In the genomic region with DNA sequence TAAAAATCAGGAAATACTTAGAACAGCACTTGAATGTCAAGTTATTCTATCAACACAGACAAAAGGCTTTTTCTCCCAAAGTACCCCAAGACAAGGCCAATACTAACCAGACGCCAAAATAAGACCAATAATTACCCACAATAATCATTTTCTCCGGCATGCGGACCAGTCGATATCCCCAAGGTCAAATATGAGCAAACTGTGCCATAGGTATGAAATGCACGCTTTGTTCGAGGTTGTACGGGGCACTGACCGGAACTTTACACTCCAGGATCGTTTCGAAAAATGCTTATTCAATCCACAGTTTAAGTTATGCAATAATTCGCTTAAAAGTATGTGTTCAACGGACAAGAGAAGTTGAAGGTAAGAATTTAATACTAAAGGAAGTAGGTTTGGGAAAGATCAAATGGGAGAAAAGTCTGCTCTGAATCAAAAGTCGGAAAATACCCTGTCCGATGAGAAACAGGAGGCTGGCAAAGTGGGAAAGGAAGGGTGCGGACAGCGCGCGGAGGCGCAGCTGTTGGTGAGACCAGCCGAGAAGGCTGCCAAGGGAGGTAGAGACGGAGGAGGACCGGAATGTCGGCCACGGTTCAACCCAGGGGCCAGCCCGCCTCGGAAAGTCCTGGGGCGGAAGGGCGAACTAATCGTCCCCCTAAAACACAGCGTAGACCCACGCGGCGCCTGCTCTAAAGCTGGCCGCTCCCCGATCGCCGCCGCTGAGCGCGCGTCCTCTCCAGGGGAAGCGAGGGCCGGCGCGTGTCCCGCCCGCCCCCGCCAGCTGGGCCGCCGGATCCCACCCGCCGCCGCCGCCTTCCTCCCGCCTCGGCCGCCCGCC, we compare ENCODE assay signal across 8 cellular contexts. TPM values are rescaled to one million over a fixed set of nuclear protein-coding genes. Genes with fewer than 3 reads are reported as not detected.
DNase-seq lines count a peak whose midpoint lies in the region; ATAC-seq, FAIRE-seq and TF ChIP-seq lines count a peak whose summit lies in the region.

No MANE protein-coding gene starts in this region.

- no peaks in the 10 kb centered on the region for H3K27me3 Mint-ChIP-seq in natural killer cell treated with Interleukin-12 subunit alpha and Interleukin-12 subunit beta and Interleukin-15 and Interleukin-18, amount 100 ng/mL, for 72 hours

- TF ChIP-seq POLR2A in GM12892 (IDR thresholded peaks at IDR 0.05; ENCODE audit: low read depth, low read length), result no peak; the same call in 1 of the 2 replicates

- peaks cover 32 to 36% of the 10 kb centered on the region in 2 donors for H3K4me1 Mint-ChIP-seq in natural killer cell treated with Interleukin-12 subunit alpha and Interleukin-12 subunit beta and Interleukin-15 and Interleukin-18, amount 100 ng/mL, for 72 hours (ENCODE audit: low read depth in 2 of 2)

- DNase-seq in AG09319 (ENCODE audit: extremely low read depth, low read depth) (peak; percentile 28), GM12892 (ENCODE audit: insufficient read length) (peak; percentile 46), NCI-H1092 treated with DMSO at 0.1 percent for 48 hours (lab: John Stamatoyannopoulos, UW) (peak; percentile 69), fibroblast of pulmonary artery (ENCODE audit: low read depth) (peak; percentile 71)
- DNase-seq in natural killer cell treated with Interleukin-12 subunit alpha and Interleukin-12 subunit beta and Interleukin-15 and Interleukin-18, amount 100 ng/mL, for 72 hours (ENCODE audit: low spot score), result peak; percentile 80
- no peak for DNase-seq in activated effector memory CD4-positive, alpha-beta T cell treated with anti-CD3 and anti-CD28 coated beads, Interleukin-2, amount 50 U/mL, for 16 hours

- peak overlapping the region; percentile 93 to 96 for H3K27ac Mint-ChIP-seq in natural killer cell treated with Interleukin-12 subunit alpha and Interleukin-12 subunit beta and Interleukin-15 and Interleukin-18, amount 100 ng/mL, for 72 hours

- peak; percentile 70 for FAIRE-seq in GM12892 (lab: Jason Lieb, UNC)

- H3K4me3 ChIP-seq in fibroblast of pulmonary artery (replicated peaks; ENCODE audit: low read depth, low read length), result peak overlapping the region; percentile 67

- no peaks in the 10 kb centered on the region for H3K9me3 Mint-ChIP-seq in natural killer cell treated with Interleukin-12 subunit alpha and Interleukin-12 subunit beta and Interleukin-15 and Interleukin-18, amount 100 ng/mL, for 72 hours

- H3K27ac ChIP-seq in VCaP, result peak overlapping the region; percentile 88

- ATAC-seq in HG02763 (IDR thresholded peaks at IDR 0.05; ENCODE audit: unreplicated experiment), result peak; percentile 32
- ATAC-seq in natural killer cell treated with Interleukin-12 subunit alpha and Interleukin-12 subunit beta and Interleukin-15 and Interleukin-18, amount 100 ng/mL, for 72 hours, result peak; percentile 70 to 77

- H3K36me3 Mint-ChIP-seq in natural killer cell treated with Interleukin-12 subunit alpha and Interleukin-12 subunit beta and Interleukin-15 and Interleukin-18, amount 100 ng/mL, for 72 hours, result peaks cover 13% of the 10 kb centered on the region

- TF ChIP-seq CTCF in AG09319 (IDR thresholded peaks at IDR 0.05; ENCODE audit: low read depth, low read length), result no peak
- no peak for TF ChIP-seq CTCF in VCaP (conservative IDR thresholded peaks at IDR 0.05)
- TF ChIP-seq CTCF in fibroblast of pulmonary artery (IDR thresholded peaks at IDR 0.05; ENCODE audit: low read length, missing control alignments), result no peak

- peak overlapping the region; percentile 97 for H3K4me3 Mint-ChIP-seq in natural killer cell treated with Interleukin-12 subunit alpha and Interleukin-12 subunit beta and Interleukin-15 and Interleukin-18, amount 100 ng/mL, for 72 hours

RNA-seq across cellular contexts. Expression of a gene that starts 0.8 kb away (rescaled TPM):
- polyA plus RNA-seq in GM12892 (2012; ENCODE audit: missing spikeins), result 1.9 TPM
- 1 to 10 TPM in 1 of 2 donors, under 1 TPM in 1; 0.95 to 3.0 TPM for total RNA-seq in natural killer cell treated with Interleukin-12 subunit alpha and Interleukin-12 subunit beta and Interleukin-15 and Interleukin-18, amount 100 ng/mL, for 72 hours

RNA-seq across cellular contexts. Expression of a gene that starts 1.0 kb away (rescaled TPM):
- polyA plus RNA-seq in GM12892 (2012; ENCODE audit: missing spikeins), result 163 TPM
- 100 to 1,000 TPM in 1 of 2 donors, 10 to 100 TPM in 1; 73.3 to 105 TPM for total RNA-seq in natural killer cell treated with Interleukin-12 subunit alpha and Interleukin-12 subunit beta and Interleukin-15 and Interleukin-18, amount 100 ng/mL, for 72 hours

RNA-seq across cellular contexts. Expression of a gene that starts 26.3 kb away (rescaled TPM):
- 45.4 TPM for polyA plus RNA-seq in GM12892 (2012; ENCODE audit: missing spikeins)
- total RNA-seq in natural killer cell treated with Interleukin-12 subunit alpha and Interleukin-12 subunit beta and Interleukin-15 and Interleukin-18, amount 100 ng/mL, for 72 hours, result 10 to 100 TPM; 27.6 to 44.5 TPM
